In genomic region chr6:42095066-42095465, GRCh38 we compare ENCODE assay signal across 20 cellular contexts. TPM values are rescaled to one million over a fixed set of nuclear protein-coding genes. Genes with fewer than 3 reads are reported as not detected.
DNase-seq lines count a peak whose midpoint lies in the region; ATAC-seq and TF ChIP-seq lines count a peak whose summit lies in the region.
"Had no signal": no experiment of that assay in that cellular context is flagged by ENCODE, and none has a peak within 500 bp of the region (broad histone marks: within the 10 kb centered on the region; RNA-seq: fewer than 3 reads in every experiment).

No MANE protein-coding gene starts in this region.

- H3K4me1 ChIP-seq in HCT116 (ENCODE audit: control insufficient read depth in 1 of 2, insufficient read depth in 2 of 2, low read length in 2 of 2) (peaks cover 29 to 54% of the 10 kb centered on the region in 2 experiments), SJCRH30 (no peaks in the 10 kb centered on the region), body of pancreas (peaks cover 20% of the 10 kb centered on the region), Karpas-422 (ENCODE audit: low read length) (no peaks in the 10 kb centered on the region)

- H3K4me1 Mint-ChIP-seq in activated CD8-positive, alpha-beta memory T cell treated with anti-CD3 and anti-CD28 coated beads, Interleukin-2, amount 10 ng/mL, durations not matched to agents 7 days and 5 days = peaks cover 15% of the 10 kb centered on the region
- H3K4me1 Mint-ChIP-seq: T-helper 17 cell had no signal

- H3K9me3 Mint-ChIP-seq in activated CD8-positive, alpha-beta memory T cell treated with anti-CD3 and anti-CD28 coated beads, Interleukin-2, amount 10 ng/mL, durations not matched to agents 7 days and 5 days (ENCODE audit: low read depth) = no peaks in the 10 kb centered on the region
- H3K9me3 Mint-ChIP-seq: HFFc6 had no signal

- POLR2A ChIA-PET in HCT116 (lab: Charles Lee) = no interaction called here

- RAD21 ChIA-PET in HCT116 (lab: Charles Lee; ENCODE audit: low non-redundant PET in 1 of 2, low total read pairs in 2 of 2, uncharacterized antibody in 2 of 2, unreplicated experiment in 2 of 2) = interaction anchor here in 1 of 2 experiments (0.9 kb wide), 1 partner anchor 120 kb away, joined by 4 read pairs; no protein-coding TSS in a partner anchor

- no peak overlapping the region for H3K9ac ChIP-seq in HCT116 (ENCODE audit: low read length)
- H3K9ac ChIP-seq in Karpas-422 (ENCODE audit: low read length) = no peak overlapping the region

- H3K4me3 Mint-ChIP-seq in activated CD8-positive, alpha-beta memory T cell treated with anti-CD3 and anti-CD28 coated beads, Interleukin-2, amount 10 ng/mL, durations not matched to agents 7 days and 5 days = no peak overlapping the region
- H3K4me3 Mint-ChIP-seq: HFFc6, T-helper 17 cell had no signal

- no TSS peak for BruUV-seq in HCT116 (replicated peaks; lab: Mats Ljungman, UMichigan)

- H3K36me3 Mint-ChIP-seq in activated CD8-positive, alpha-beta memory T cell treated with anti-CD3 and anti-CD28 coated beads, Interleukin-2, amount 10 ng/mL, durations not matched to agents 7 days and 5 days = no peaks in the 10 kb centered on the region

- DNase-seq in HCT116 (ENCODE audit: low read depth, low spot score) = no peak
- peak; percentile 21 for DNase-seq in NB4 (ENCODE audit: low read depth)
- peak; percentile 19 to 27 for DNase-seq in SJCRH30
- peak; percentile 44 for DNase-seq in myocyte (ENCODE audit: low read depth)
- no peak for DNase-seq in body of pancreas
- DNase-seq in Karpas-422 = no peak
- no peak for DNase-seq in activated CD8-positive, alpha-beta memory T cell treated with anti-CD3 and anti-CD28 coated beads, Interleukin-2, amount 10 ng/mL, durations not matched to agents 7 days and 5 days
- DNase-seq: AML-193; DMS79; HFFc6; MG63; NCI-H1092; NCI-H1694; NCI-H2081 treated with DMSO at 0.1 percent for 48 hours; NCI-H524; NK-92 treated with Interleukin-12 subunit alpha and Interleukin-12 subunit beta, amount 100 ng/mL, for 24 hours; T-helper 17 cell had no signal

- H3K27me3 ChIP-seq in HCT116 (ENCODE audit: insufficient read depth, low read length) (no peaks in the 10 kb centered on the region), SJCRH30 (0 out of 2 replicates have a peak, but pooled peaks cover 2% of the 10 kb centered on the region), body of pancreas (no peaks in the 10 kb centered on the region), Karpas-422 (ENCODE audit: low read length) (no peaks in the 10 kb centered on the region)
- H3K27me3 ChIP-seq: MG63, SJSA1 had no signal

- H3K4me2 ChIP-seq in HCT116 (ENCODE audit: low read length) = peak overlapping the region; percentile 41
- no peak overlapping the region for H3K4me2 ChIP-seq in Karpas-422 (ENCODE audit: low read depth, low read length, poor library complexity, severe bottlenecking)

- CTCF ChIA-PET in HCT116 (lab: Charles Lee) = interaction anchor here (1.7 kb wide), 1 partner anchor 42 kb away, joined by 6 read pairs; no protein-coding TSS in a partner anchor
- CTCF ChIA-PET in activated CD8-positive, alpha-beta memory T cell treated with anti-CD3 and anti-CD28 coated beads, Interleukin-2, amount 10 ng/mL, durations not matched to agents 7 days and 5 days (lab: Charles Lee) = interaction anchor here (1.9 kb wide), 1 partner anchor 9 kb away, joined by 24 read pairs; no protein-coding TSS in a partner anchor

- no peak overlapping the region for H3K27ac Mint-ChIP-seq in activated CD8-positive, alpha-beta memory T cell treated with anti-CD3 and anti-CD28 coated beads, Interleukin-2, amount 10 ng/mL, durations not matched to agents 7 days and 5 days
- H3K27ac Mint-ChIP-seq: HFFc6, T-helper 17 cell had no signal

- no peak overlapping the region for H3K4me3 ChIP-seq in HCT116 (replicated peaks in 1 of 2; ENCODE audit: low read depth in 1 of 2, low read length in 2 of 2)
- no peak overlapping the region for H3K4me3 ChIP-seq in NB4 (ENCODE audit: low read depth, low read length)
- no peak overlapping the region for H3K4me3 ChIP-seq in SJCRH30
- H3K4me3 ChIP-seq in body of pancreas = no peak overlapping the region
- H3K4me3 ChIP-seq in Karpas-422 (ENCODE audit: low read length) = no peak overlapping the region
- H3K4me3 ChIP-seq: MG63, SJSA1 had no signal

- no peaks in the 10 kb centered on the region for H3K27me3 Mint-ChIP-seq in activated CD8-positive, alpha-beta memory T cell treated with anti-CD3 and anti-CD28 coated beads, Interleukin-2, amount 10 ng/mL, durations not matched to agents 7 days and 5 days

- no peak overlapping the region for H2AFZ ChIP-seq in HCT116 (ENCODE audit: low read depth, low read length, poor library complexity, severe bottlenecking)
- H2AFZ ChIP-seq in Karpas-422 (ENCODE audit: low read length) = no peak overlapping the region

- H3K27ac ChIP-seq in HCT116 (ENCODE audit: low read depth, low read length) = no peak overlapping the region
- H3K27ac ChIP-seq in SJCRH30 = no peak overlapping the region
- no peak overlapping the region for H3K27ac ChIP-seq in body of pancreas
- no peak overlapping the region for H3K27ac ChIP-seq in Karpas-422 (ENCODE audit: low read length)
- H3K27ac ChIP-seq: C4-2B, SJSA1 had no signal

- intact Hi-C loops in HCT116 (cut with micrococcal nuclease) = no loop called here
- intact Hi-C loops in body of pancreas (cut with DNase I) = no loop called here

- no peak for TF ChIP-seq RAD21 in HCT116 (IDR thresholded peaks at IDR 0.05; ENCODE audit: low read depth)

- no peaks in the 10 kb centered on the region for H4K20me1 ChIP-seq in HCT116 (ENCODE audit: insufficient read depth)
- no peaks in the 10 kb centered on the region for H4K20me1 ChIP-seq in Karpas-422 (ENCODE audit: insufficient read depth, low read depth, low read length)

- H3K36me3 ChIP-seq in HCT116 (ENCODE audit: control insufficient read depth in 1 of 2, insufficient read depth in 2 of 2, low read length in 2 of 2) (no peaks in the 10 kb centered on the region), SJCRH30 (no peaks in the 10 kb centered on the region), body of pancreas (replicated peaks in 1 of 2; ENCODE audit: insufficient read depth in 1 of 2, low read depth in 2 of 2) (no peaks in the 10 kb centered on the region), Karpas-422 (ENCODE audit: insufficient read depth, low read length) (no peaks in the 10 kb centered on the region)
- H3K36me3 ChIP-seq: MG63, SJSA1 had no signal

- TF ChIP-seq CTCF in HCT116 (IDR thresholded peaks at IDR 0.05 in 2 of 3, conservative IDR thresholded peaks at IDR 0.05 in 1 of 3; ENCODE audit: borderline replicate concordance in 1 of 3, insufficient read depth in 1 of 3, low read depth in 2 of 3, low read length in 2 of 3) (no peak), NB4 (IDR thresholded peaks at IDR 0.05; ENCODE audit: low read depth, low read length) (no peak), body of pancreas (IDR thresholded peaks at IDR 0.05) (no peak)

- no peaks in the 10 kb centered on the region for H3K79me2 ChIP-seq in HCT116 (ENCODE audit: insufficient read depth, low read length)
- no peaks in the 10 kb centered on the region for H3K79me2 ChIP-seq in Karpas-422 (ENCODE audit: low read length)

- ATAC-seq in HCT116 = no peak
- no peak for ATAC-seq in body of pancreas
- ATAC-seq in activated CD8-positive, alpha-beta memory T cell treated with anti-CD3 and anti-CD28 coated beads, Interleukin-2, amount 10 ng/mL, durations not matched to agents 7 days and 5 days = no peak
- ATAC-seq: T-helper 17 cell had no signal

- H3K9me3 ChIP-seq in HCT116 (ENCODE audit: control insufficient read depth in 1 of 2, insufficient read depth in 1 of 2, low read depth in 1 of 2, low read length in 2 of 2) (no peaks in the 10 kb centered on the region), SJCRH30 (replicated peaks) (no peaks in the 10 kb centered on the region), body of pancreas (no peaks in the 10 kb centered on the region), Karpas-422 (ENCODE audit: low read length) (no peaks in the 10 kb centered on the region)
- H3K9me3 ChIP-seq: MG63, SJSA1 had no signal

- TF ChIP-seq POLR2A in HCT116 (IDR thresholded peaks at IDR 0.05; ENCODE audit: borderline replicate concordance, extremely low read depth, insufficient read depth, insufficient read length) (no peak), NB4 (IDR thresholded peaks at IDR 0.05; ENCODE audit: extremely low read depth, insufficient read length) (no peak), body of pancreas (IDR thresholded peaks at IDR 0.05) (no peak)

- H3K9me2 ChIP-seq in HCT116 (ENCODE audit: insufficient read depth) = no peaks in the 10 kb centered on the region
- no peaks in the 10 kb centered on the region for H3K9me2 ChIP-seq in Karpas-422 (replicated peaks; ENCODE audit: insufficient read depth, low read length)

TF ChIP-seq in HCT116, 20 proteins besides CTCF, POLR2A, EP300 and RAD21 (continues in another document):
- no peak for TF ChIP-seq ELF1 (IDR thresholded peaks at IDR 0.05; ENCODE audit: borderline replicate concordance, low read depth)

RNA-seq across cellular contexts. Expression of gene TAF8, which starts 44.7 kb away (rescaled TPM):
- 29.5 TPM for total RNA-seq in HCT116 (2021; ENCODE audit: unreplicated experiment)
- polyA plus RNA-seq in HCT116 (2012) = 15.0 and 15.7 TPM in 2 replicates
- total RNA-seq in SJCRH30 (2014; rRNA removed; shearing (Covaris generic)) = 37.0 and 43.1 TPM in 2 replicates
- 18.9 and 25.1 TPM in 2 replicates for total RNA-seq in myocyte
- polyA plus RNA-seq in myocyte (2012) = 10.4 TPM
- 10 to 100 TPM in 1 of 2 donors, 1 to 10 TPM in 1; 7.6 to 18.2 TPM for total RNA-seq in body of pancreas
- total RNA-seq in Karpas-422 (2014; rRNA removed; shearing (Covaris generic); ENCODE audit: low replicate concordance) = 25.8 and 25.9 TPM in 2 replicates
- 10 to 100 TPM; 50.9 to 53.2 TPM for total RNA-seq in activated CD8-positive, alpha-beta memory T cell treated with anti-CD3 and anti-CD28 coated beads, Interleukin-2, amount 10 ng/mL, durations not matched to agents 7 days and 5 days

RNA-seq across cellular contexts. Expression of gene C6orf132, which starts 47.4 kb away (rescaled TPM):
- total RNA-seq in HCT116 (2021; ENCODE audit: unreplicated experiment) = 18.9 TPM
- 14.6 and 15.1 TPM in 2 replicates for polyA plus RNA-seq in HCT116 (2012)
- total RNA-seq in SJCRH30 (2014; rRNA removed; shearing (Covaris generic)) = not detected in 2 replicates
- total RNA-seq in myocyte = 0.16 TPM in 2 replicates
- polyA plus RNA-seq in myocyte (2012) = 1.5 TPM
- 10 to 100 TPM; 22.1 to 26.0 TPM for total RNA-seq in body of pancreas
- total RNA-seq in Karpas-422 (2014; rRNA removed; shearing (Covaris generic); ENCODE audit: low replicate concordance) = 0.11 and 0.83 TPM in 2 replicates
- total RNA-seq in activated CD8-positive, alpha-beta memory T cell treated with anti-CD3 and anti-CD28 coated beads, Interleukin-2, amount 10 ng/mL, durations not matched to agents 7 days and 5 days = under 1 TPM; 0.16 to 0.18 TPM
- total RNA-seq: G401, SJSA1, T-helper 17 cell had no signal

Comparison
In these comparisons a context has a peak if more than half of its experiments do, and no peak if none do; other contexts are left out.
1. DNase-seq: peak in NB4 (single experiment), SJCRH30 (2 of 2) and myocyte (single experiment); none in HCT116 (single experiment), body of pancreas (0 of 4), Karpas-422 (single experiment) and activated CD8-positive, alpha-beta memory T cell treated with anti-CD3 and anti-CD28 coated beads, Interleukin-2, amount 10 ng/mL, durations not matched to agents 7 days and 5 days (single experiment).
2. RNA of gene C6orf132, which starts 47.4 kb away (total RNA-seq): 22.1 to 26.0 TPM in body of pancreas and 18.9 TPM in HCT116 (single experiment); 0.16 to 0.18 TPM in activated CD8-positive, alpha-beta memory T cell treated with anti-CD3 and anti-CD28 coated beads, Interleukin-2, amount 10 ng/mL, durations not matched to agents 7 days and 5 days, 0.16 TPM in myocyte, 0.11 to 0.83 TPM in Karpas-422 and not detected in SJCRH30; every median in the first group is over 10 times any median in the second.